Comparison of ENCODE assay signal across 1 cellular context in genomic region chr12:117134059-117134458, GRCh38.
TF ChIP-seq lines count a peak whose summit lies in the region.

No MANE protein-coding gene starts in this region.

TF ChIP-seq in A549, 52 proteins besides CTCF, POLR2A, EP300 and RAD21 (continued from another document):
- TF ChIP-seq, protein P1, sequence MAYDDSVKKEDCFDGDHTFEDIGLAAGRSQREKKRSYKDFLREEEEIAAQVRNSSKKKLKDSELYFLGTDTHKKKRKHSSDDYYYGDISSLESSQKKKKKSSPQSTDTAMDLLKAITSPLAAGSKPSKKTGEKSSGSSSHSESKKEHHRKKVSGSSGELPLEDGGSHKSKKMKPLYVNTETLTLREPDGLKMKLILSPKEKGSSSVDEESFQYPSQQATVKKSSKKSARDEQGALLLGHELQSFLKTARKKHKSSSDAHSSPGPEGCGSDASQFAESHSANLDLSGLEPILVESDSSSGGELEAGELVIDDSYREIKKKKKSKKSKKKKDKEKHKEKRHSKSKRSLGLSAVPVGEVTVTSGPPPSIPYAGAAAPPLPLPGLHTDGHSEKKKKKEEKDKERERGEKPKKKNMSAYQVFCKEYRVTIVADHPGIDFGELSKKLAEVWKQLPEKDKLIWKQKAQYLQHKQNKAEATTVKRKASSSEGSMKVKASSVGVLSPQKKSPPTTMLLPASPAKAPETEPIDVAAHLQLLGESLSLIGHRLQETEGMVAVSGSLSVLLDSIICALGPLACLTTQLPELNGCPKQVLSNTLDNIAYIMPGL (CRISPR knock-in tag; IDR thresholded peaks at IDR 0.05; ENCODE audit: borderline replicate concordance) = no peak
- TF ChIP-seq TFCP2L1 (CRISPR knock-in tag; IDR thresholded peaks at IDR 0.05) = no peak
- no peak for TF ChIP-seq TP53 (CRISPR knock-in tag; IDR thresholded peaks at IDR 0.05)
- no peak for TF ChIP-seq MYC (IDR thresholded peaks at IDR 0.05; ENCODE audit: borderline replicate concordance, low read length)
- no peak for TF ChIP-seq RNF2 (IDR thresholded peaks at IDR 0.05; ENCODE audit: borderline replicate concordance, low read depth)
